Comparison of ENCODE assay signal across 22 cellular contexts in genomic region chr4:89212666-89213381, GRCh38.
DNase-seq lines count a peak whose midpoint lies in the region; ATAC-seq, FAIRE-seq and TF ChIP-seq lines count a peak whose summit lies in the region.
"Had no signal": no experiment of that assay in that cellular context is flagged by ENCODE, and none has a peak within 500 bp of the region (broad histone marks: within the 10 kb centered on the region; RNA-seq: fewer than 3 reads in every experiment).

No MANE protein-coding gene starts in this region.

- ATAC-seq in foreskin keratinocyte = peak; percentile 46
- no peak for ATAC-seq in HG03521 (IDR thresholded peaks at IDR 0.05; ENCODE audit: unreplicated experiment)

- H3K4me1 ChIP-seq in foreskin keratinocyte = no peaks in the 10 kb centered on the region

- FAIRE-seq in bronchial epithelial cell (lab: Jason Lieb, UNC) (peak; percentile 13), frontal cortex (lab: Jason Lieb, UNC) (no peak)
- FAIRE-seq: urothelium cell line had no signal

- H3K27me3 ChIP-seq in bronchial epithelial cell (ENCODE audit: control insufficient read depth, insufficient read depth, low read length) (no peaks in the 10 kb centered on the region), foreskin keratinocyte (peaks cover 19% of the 10 kb centered on the region)

- H3K4me3 ChIP-seq in bronchial epithelial cell (ENCODE audit: low read depth, low read length) = no peak overlapping the region
- H3K4me3 ChIP-seq: lung had no signal

- H3K27ac ChIP-seq in foreskin keratinocyte = no peak overlapping the region
- H3K27ac ChIP-seq: C4-2B had no signal

- H3K36me3 ChIP-seq in bronchial epithelial cell (ENCODE audit: control insufficient read depth, insufficient read depth, low read length) = no peaks in the 10 kb centered on the region

- DNase-seq in ELF-1 (ENCODE audit: low read depth, low spot score) = peak; percentile 29
- peak; percentile 35 for DNase-seq in RPMI7951 (ENCODE audit: low read depth)
- DNase-seq in bronchial epithelial cell (ENCODE audit: low read depth) = peak; percentile 39
- DNase-seq in foreskin keratinocyte = peak in 1 of 2 donors; percentile 39
- no peak for DNase-seq in D341Med (ENCODE audit: low spot score)
- no peak for DNase-seq in frontal cortex (ENCODE audit: low spot score in 2 of 2)
- DNase-seq in H4 (ENCODE audit: low spot score) = no peak
- DNase-seq: activated B cell treated with CpG ODN at 0.5 μM for 24 hours; activated CD4-positive, alpha-beta T cell treated with anti-CD3 and anti-CD28 coated beads, Interleukin-2, amount 50 U/mL, for 48 hours; activated CD8-positive, alpha-beta memory T cell treated with anti-CD3 and anti-CD28 coated beads, Interleukin-2, amount 50 U/mL, for 48 hours; Calu3; dermis blood vessel endothelial cell; H9; Kasumi-1; kidney glomerular epithelial cell; NCI-H2107; NCI-H524; substantia nigra had no signal

- TF ChIP-seq CTCF in bronchial epithelial cell (IDR thresholded peaks at IDR 0.05; ENCODE audit: insufficient read depth, low read length, severe bottlenecking) (no peak), foreskin keratinocyte (conservative IDR thresholded peaks at IDR 0.05) (no peak)

Comparison
In these comparisons a context has a peak if more than half of its experiments do, and no peak if none do; other contexts are left out.
1. DNase-seq: peak in ELF-1 (single experiment), RPMI7951 (single experiment) and bronchial epithelial cell (single experiment); none in D341Med (single experiment), frontal cortex (0 of 2) and H4 (single experiment).